Comparison of ENCODE assay signal across 9 cellular contexts in the genomic region with DNA sequence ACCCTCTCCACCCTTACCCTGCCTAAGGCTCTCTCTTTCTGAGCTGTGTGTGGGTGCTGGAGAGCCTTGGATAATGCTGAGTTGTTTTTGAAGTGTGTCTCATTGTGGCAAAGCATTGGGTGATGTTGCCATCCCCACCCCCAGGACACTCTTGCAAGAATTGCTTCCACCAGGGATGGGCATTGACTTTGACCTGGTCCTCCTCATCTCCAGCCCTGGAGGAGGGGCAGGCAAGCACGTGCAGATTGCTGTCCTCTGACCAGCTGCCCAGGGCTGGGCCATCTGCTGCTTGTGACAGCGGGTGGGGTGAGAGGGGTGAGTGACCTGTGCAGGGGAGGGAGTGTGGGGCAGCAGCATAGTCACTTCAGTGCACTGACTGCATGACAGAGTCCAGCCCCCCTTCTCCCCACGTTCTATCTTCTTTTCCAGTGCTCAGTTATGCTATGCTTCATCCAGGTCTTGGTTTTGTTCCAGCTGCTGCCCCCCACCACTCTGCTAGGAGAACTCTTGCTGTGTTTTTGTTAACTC. TPM values are rescaled to one million over a fixed set of nuclear protein-coding genes. Genes with fewer than 3 reads are reported as not detected.
DNase-seq lines count a peak whose midpoint lies in the region; ATAC-seq and TF ChIP-seq lines count a peak whose summit lies in the region.
"Had no signal": no experiment of that assay in that cellular context is flagged by ENCODE, and none has a peak within 500 bp of the region (broad histone marks: within the 10 kb centered on the region; RNA-seq: fewer than 3 reads in every experiment).

No MANE protein-coding gene starts in this region.

- peaks cover 22% of the 10 kb centered on the region for H3K9me3 Mint-ChIP-seq in GM23338

- H3K9me2 ChIP-seq in GM23338 (ENCODE audit: insufficient read depth) (no peaks in the 10 kb centered on the region; the same call in 1 of the 2 replicates), MM.1S (replicated peaks; ENCODE audit: insufficient read depth, low read length) (no peaks in the 10 kb centered on the region)

- no peaks in the 10 kb centered on the region; the same call in 1 of the 2 replicates for H3F3A ChIP-seq in GM23338 (replicated peaks; ENCODE audit: low read depth)
- H3F3A ChIP-seq in MM.1S (ENCODE audit: insufficient read depth, low read length), result no peaks in the 10 kb centered on the region

- peak; percentile 64 for ATAC-seq in GM23338

- no peaks in the 10 kb centered on the region for H3K9me3 ChIP-seq in skeletal muscle tissue (ENCODE audit: control insufficient read depth in 3 of 3, low read length in 3 of 3)
- no peaks in the 10 kb centered on the region for H3K9me3 ChIP-seq in MM.1S (replicated peaks; ENCODE audit: insufficient read depth, low read length)

- TF ChIP-seq CTCF in GM23338 (conservative IDR thresholded peaks at IDR 0.05; ENCODE audit: low read depth in 2 of 2), result no peak
- TF ChIP-seq CTCF in MM.1S (IDR thresholded peaks at IDR 0.05; ENCODE audit: low read length), result no peak

- H3K36me3 ChIP-seq in GM23338 (ENCODE audit: insufficient read depth) (peaks cover 5% of the 10 kb centered on the region; the same call in 1 of the 2 replicates), skeletal muscle tissue (ENCODE audit: control insufficient read depth in 3 of 3, insufficient read depth in 3 of 3, low read length in 3 of 3) (no peaks in the 10 kb centered on the region), MM.1S (replicated peaks; ENCODE audit: insufficient read depth, low read length) (no peaks in the 10 kb centered on the region)
- H3K36me3 ChIP-seq: SJCRH30 had no signal

- intact Hi-C loops in cardiac septum (cut with DNase I), result no loop called here

- H3K4me3 ChIP-seq in GM23338 (0 out of 2 replicates have a peak overlapping the region, but pooled peaks have one; percentile 20), skeletal muscle tissue (ENCODE audit: low read length in 3 of 3) (peak overlapping the region; percentile 0 to 15 (median 13)), MM.1S (ENCODE audit: low read length) (no peak overlapping the region)
- H3K4me3 ChIP-seq: SJCRH30 had no signal

- peak overlapping the region in 1 of 3 donors; percentile 2 for H3K9ac ChIP-seq in skeletal muscle tissue (ENCODE audit: low read depth in 1 of 3, low read length in 3 of 3)
- H3K9ac ChIP-seq in MM.1S (ENCODE audit: low read length), result no peak overlapping the region

- H3K27me3 ChIP-seq in GM23338 (ENCODE audit: insufficient read depth), result no peaks in the 10 kb centered on the region
- H3K27me3 ChIP-seq in skeletal muscle tissue (ENCODE audit: control insufficient read depth in 3 of 3, insufficient read depth in 3 of 3, low read length in 3 of 3), result no peaks in the 10 kb centered on the region
- no peaks in the 10 kb centered on the region for H3K27me3 ChIP-seq in MM.1S (replicated peaks; ENCODE audit: insufficient read depth, low read length)
- H3K27me3 ChIP-seq: SJCRH30 had no signal

- H3K27ac ChIP-seq in GM23338 (ENCODE audit: low read depth) (peak overlapping the region; percentile 79; the same call in 1 of the 2 replicates), skeletal muscle tissue (ENCODE audit: low read depth, low read length) (peak overlapping the region; percentile 4), MM.1S (ENCODE audit: low read length) (no peak overlapping the region)
- H3K27ac ChIP-seq: SJCRH30 had no signal

- peaks cover 10% of the 10 kb centered on the region for H3K27me3 Mint-ChIP-seq in GM23338 (ENCODE audit: insufficient read depth, low read depth, poor library complexity)

- H3K4me1 ChIP-seq in GM23338 (ENCODE audit: insufficient read depth) (peaks cover 34% of the 10 kb centered on the region), skeletal muscle tissue (ENCODE audit: control insufficient read depth in 3 of 3, insufficient read depth in 3 of 3, low read length in 3 of 3) (peaks cover 51 to 66% (median 55%) of the 10 kb centered on the region in 3 donors), MM.1S (ENCODE audit: low read length) (peaks cover 12% of the 10 kb centered on the region)
- H3K4me1 ChIP-seq: SJCRH30 had no signal

- no peaks in the 10 kb centered on the region for H4K20me1 ChIP-seq in GM23338 (replicated peaks; ENCODE audit: insufficient read depth)
- no peaks in the 10 kb centered on the region for H4K20me1 ChIP-seq in MM.1S (ENCODE audit: insufficient read depth, low read length)

- H3K4me1 Mint-ChIP-seq in GM23338, result peaks cover 55% of the 10 kb centered on the region

- H3K4me2 ChIP-seq in GM23338 (peak overlapping the region; percentile 60), MM.1S (ENCODE audit: low read depth, low read length) (no peak overlapping the region)

- H3K27ac Mint-ChIP-seq in GM23338, result peak overlapping the region; percentile 85

- no peak for DNase-seq in GM23338 (ENCODE audit: low spot score)
- peak; percentile 17 for DNase-seq in SHP77 treated with DMSO at 0.1 percent for 48 hours (lab: John Stamatoyannopoulos, UW)
- DNase-seq in cardiac septum (ENCODE audit: low spot score), result peak; percentile 81
- DNase-seq in putamen (ENCODE audit: low spot score), result no peak
- DNase-seq in stimulated activated CD4-positive, alpha-beta T cell treated with anti-CD3 and anti-CD28 coated beads, Interleukin-4, amount 100 ng/mL, for 4 hours, result no peak
- DNase-seq in globus pallidus (ENCODE audit: low spot score), result no peak
- no peak for DNase-seq in MM.1S
- DNase-seq: SJCRH30 had no signal

- peaks cover 18% of the 10 kb centered on the region for H3K36me3 Mint-ChIP-seq in GM23338 (ENCODE audit: low read depth)

- H2AFZ ChIP-seq in GM23338 (no peak overlapping the region), MM.1S (ENCODE audit: low read length) (no peak overlapping the region)

- H3K79me2 ChIP-seq in GM23338 (replicated peaks; ENCODE audit: insufficient read depth) (peaks cover 3% of the 10 kb centered on the region; the same call in 1 of the 2 replicates), MM.1S (ENCODE audit: low read length) (peaks cover 95% of the 10 kb centered on the region)

- H3K4me3 Mint-ChIP-seq in GM23338, result peak overlapping the region; percentile 11; the same call in 1 of the 3 replicates

TF ChIP-seq in GM23338, 12 proteins besides CTCF, POLR2A, EP300 and RAD21 (continues in another document):
- TF ChIP-seq EZH2 (IDR thresholded peaks at IDR 0.05; ENCODE audit: low read depth, unreplicated experiment) (no peak), POLR2AphosphoS5 (IDR thresholded peaks at IDR 0.05; ENCODE audit: low read depth) (no peak), ZNF114 (CRISPR knock-in tag; IDR thresholded peaks at IDR 0.05) (no peak), ETS1 (IDR thresholded peaks at IDR 0.05) (no peak), JUNB (IDR thresholded peaks at IDR 0.05; ENCODE audit: unreplicated experiment) (no peak), ZNF331 (CRISPR knock-in tag; IDR thresholded peaks at IDR 0.05; ENCODE audit: low read depth) (no peak), STAT1 (IDR thresholded peaks at IDR 0.05; ENCODE audit: unreplicated experiment) (no peak), EZH2phosphoT487 (IDR thresholded peaks at IDR 0.05; ENCODE audit: unreplicated experiment) (no peak)
- TF ChIP-seq, protein P1, sequence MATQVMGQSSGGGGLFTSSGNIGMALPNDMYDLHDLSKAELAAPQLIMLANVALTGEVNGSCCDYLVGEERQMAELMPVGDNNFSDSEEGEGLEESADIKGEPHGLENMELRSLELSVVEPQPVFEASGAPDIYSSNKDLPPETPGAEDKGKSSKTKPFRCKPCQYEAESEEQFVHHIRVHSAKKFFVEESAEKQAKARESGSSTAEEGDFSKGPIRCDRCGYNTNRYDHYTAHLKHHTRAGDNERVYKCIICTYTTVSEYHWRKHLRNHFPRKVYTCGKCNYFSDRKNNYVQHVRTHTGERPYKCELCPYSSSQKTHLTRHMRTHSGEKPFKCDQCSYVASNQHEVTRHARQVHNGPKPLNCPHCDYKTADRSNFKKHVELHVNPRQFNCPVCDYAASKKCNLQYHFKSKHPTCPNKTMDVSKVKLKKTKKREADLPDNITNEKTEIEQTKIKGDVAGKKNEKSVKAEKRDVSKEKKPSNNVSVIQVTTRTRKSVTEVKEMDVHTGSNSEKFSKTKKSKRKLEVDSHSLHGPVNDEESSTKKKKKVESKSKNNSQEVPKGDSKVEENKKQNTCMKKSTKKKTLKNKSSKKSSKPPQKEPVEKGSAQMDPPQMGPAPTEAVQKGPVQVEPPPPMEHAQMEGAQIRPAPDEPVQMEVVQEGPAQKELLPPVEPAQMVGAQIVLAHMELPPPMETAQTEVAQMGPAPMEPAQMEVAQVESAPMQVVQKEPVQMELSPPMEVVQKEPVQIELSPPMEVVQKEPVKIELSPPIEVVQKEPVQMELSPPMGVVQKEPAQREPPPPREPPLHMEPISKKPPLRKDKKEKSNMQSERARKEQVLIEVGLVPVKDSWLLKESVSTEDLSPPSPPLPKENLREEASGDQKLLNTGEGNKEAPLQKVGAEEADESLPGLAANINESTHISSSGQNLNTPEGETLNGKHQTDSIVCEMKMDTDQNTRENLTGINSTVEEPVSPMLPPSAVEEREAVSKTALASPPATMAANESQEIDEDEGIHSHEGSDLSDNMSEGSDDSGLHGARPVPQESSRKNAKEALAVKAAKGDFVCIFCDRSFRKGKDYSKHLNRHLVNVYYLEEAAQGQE (IDR thresholded peaks at IDR 0.05; ENCODE audit: unreplicated experiment), result no peak

RNA-seq across cellular contexts. Expression of gene SUSD6, which starts 26.2 kb away (rescaled TPM):
- total RNA-seq in GM23338 (2014; rRNA removed; shearing (Covaris generic)), result 3.4 and 4.5 TPM in 2 replicates
- 2.8 and 3.3 TPM in 2 replicates for polyA plus RNA-seq in GM23338 (2016; fragmentation: Nextera tagmentation; extraction: Ambion mirVana)
- total RNA-seq in cardiac septum (26.9 TPM), skeletal muscle tissue (10.4 TPM)

Comparison
In these comparisons a context has a peak if more than half of its experiments do, and no peak if none do; other contexts are left out.
1. DNase-seq: peak in SHP77 treated with DMSO at 0.1 percent for 48 hours (single experiment) and cardiac septum (single experiment); none in GM23338 (single experiment), putamen (single experiment), stimulated activated CD4-positive, alpha-beta T cell treated with anti-CD3 and anti-CD28 coated beads, Interleukin-4, amount 100 ng/mL, for 4 hours (0 of 2), globus pallidus (single experiment) and MM.1S (single experiment).